Comparison of ENCODE assay signal across 8 cellular contexts in genomic region chr3:158672293-158673176, GRCh38. TPM values are rescaled to one million over a fixed set of nuclear protein-coding genes. Genes with fewer than 3 reads are reported as not detected.
A peak's percentile ranks its signal among the peaks of the same experiment; 100 is the strongest.
DNase-seq lines count a peak whose midpoint lies in the region; ATAC-seq and TF ChIP-seq lines count a peak whose summit lies in the region.

LXN (minus strand) TSS chr3:158672648; CDS start chr3:158672478, 170 bp downstream.

- H3K36me3 ChIP-seq in lower lobe of right lung, result peaks cover 37% of the 10 kb centered on the region

- no peaks in the 10 kb centered on the region for H3K27me3 ChIP-seq in lower lobe of right lung (ENCODE audit: low read depth)

- H3K27ac ChIP-seq in lower lobe of right lung, result peak within 1 kb of the TSS; percentile 81

- H3K9me3 Mint-ChIP-seq in effector memory CD8-positive, alpha-beta T cell, result no peaks in the 10 kb centered on the region

- peaks cover 23% of the 10 kb centered on the region for H3K36me3 Mint-ChIP-seq in effector memory CD8-positive, alpha-beta T cell (ENCODE audit: insufficient read depth)

- DNase-seq in ELF-1 (ENCODE audit: low read depth, low spot score), result peak; percentile 97
- peak; percentile 34 for DNase-seq in KG1 (lab: John Stamatoyannopoulos, UW)
- DNase-seq in activated CD8-positive, alpha-beta memory T cell treated with anti-CD3 and anti-CD28 coated beads for 4 hours (ENCODE audit: low read depth in 2 of 2), result peak; percentile 39 to 54
- DNase-seq in effector memory CD8-positive, alpha-beta T cell, result peak; percentile 52 to 68 (median 57)
- peak; percentile 92 for DNase-seq in lower lobe of right lung
- peak; percentile 31 to 53 (median 53) for DNase-seq in stimulated activated CD4-positive, alpha-beta T cell treated with anti-CD3 and anti-CD28 coated beads, TNF-alpha, amount 100 ng/mL, for 4 hours (ENCODE audit: low read depth in 3 of 3)
- DNase-seq in NCI-H1930 (lab: John Stamatoyannopoulos, UW), result no peak

- intact Hi-C loops in lower lobe of right lung (cut with DNase I), result no loop called here

- peak within 1 kb of the TSS; percentile 68 for H3K4me3 ChIP-seq in lower lobe of right lung

- peak within 1 kb of the TSS; percentile 80 to 89 for H3K27ac Mint-ChIP-seq in effector memory CD8-positive, alpha-beta T cell

- no peaks in the 10 kb centered on the region for H3K9me3 ChIP-seq in lower lobe of right lung

- no peaks in the 10 kb centered on the region for H3K27me3 Mint-ChIP-seq in effector memory CD8-positive, alpha-beta T cell

- H3K4me1 Mint-ChIP-seq in effector memory CD8-positive, alpha-beta T cell (ENCODE audit: low read depth in 2 of 2), result peaks cover 10 to 28% of the 10 kb centered on the region in 2 donors

- H3K4me3 Mint-ChIP-seq in effector memory CD8-positive, alpha-beta T cell, result peak within 1 kb of the TSS; percentile 86 to 90

- ATAC-seq in GM21717 (IDR thresholded peaks at IDR 0.05; ENCODE audit: unreplicated experiment) (peak; percentile 100), lower lobe of right lung (peak; percentile 99 to 100)
- ATAC-seq in effector memory CD8-positive, alpha-beta T cell (replicated peaks), result peak; percentile 97

- peaks cover 24% of the 10 kb centered on the region for H3K4me1 ChIP-seq in lower lobe of right lung

- peak; percentile 72 for TF ChIP-seq CTCF in lower lobe of right lung (IDR thresholded peaks at IDR 0.05)

RNA-seq across cellular contexts. Expression of gene LXN, which starts in this region (rescaled TPM):
- 18.8 TPM for total RNA-seq in lower lobe of right lung

Comparison
In these comparisons a context has a peak if more than half of its experiments do, and no peak if none do; other contexts are left out.
1. DNase-seq: peak in ELF-1 (single experiment), KG1 (single experiment), activated CD8-positive, alpha-beta memory T cell treated with anti-CD3 and anti-CD28 coated beads for 4 hours (2 of 2), effector memory CD8-positive, alpha-beta T cell (3 of 3), lower lobe of right lung (single experiment) and stimulated activated CD4-positive, alpha-beta T cell treated with anti-CD3 and anti-CD28 coated beads, TNF-alpha, amount 100 ng/mL, for 4 hours (3 of 3); none in NCI-H1930 (0 of 2).
2. Peak in every context shown above with its lines, with median percentiles within 50 percentile points of each other: ATAC-seq.